13 cellular contexts compared by ENCODE assay signal in the genomic region with DNA sequence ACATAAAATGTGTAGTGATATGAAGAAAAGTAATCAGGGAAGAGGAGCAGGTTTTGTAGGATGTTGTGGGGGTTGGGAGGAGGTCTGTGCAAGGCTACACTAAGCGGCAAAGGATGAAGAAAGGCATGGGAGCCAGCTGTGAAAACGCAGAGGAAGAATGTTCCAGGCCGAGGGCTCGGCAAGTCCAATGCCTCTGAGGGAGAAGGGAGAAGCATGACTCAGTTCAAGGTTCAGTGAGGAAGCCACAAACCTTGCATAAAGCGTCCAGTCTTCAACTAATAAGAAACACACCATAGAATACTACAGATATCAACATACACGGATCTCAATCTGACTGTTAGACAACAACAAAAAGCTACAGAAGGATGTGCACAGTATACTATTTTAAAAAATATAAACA. TPM values are rescaled to one million over a fixed set of nuclear protein-coding genes. Genes with fewer than 3 reads are reported as not detected.
A peak's percentile ranks its signal among the peaks of the same experiment; 100 is the strongest.
DNase-seq lines count a peak whose midpoint lies in the region; ATAC-seq and TF ChIP-seq lines count a peak whose summit lies in the region.
"Had no signal": no experiment of that assay in that cellular context is flagged by ENCODE, and none has a peak within 500 bp of the region (broad histone marks: within the 10 kb centered on the region; RNA-seq: fewer than 3 reads in every experiment).

No MANE protein-coding gene starts in this region.

- peak; percentile 84 for DNase-seq in AG20443 (ENCODE audit: low spot score)
- DNase-seq in NOMO-1 treated with DMSO at 0.1 percent for 48 hours (lab: John Stamatoyannopoulos, UW; ENCODE audit: unreplicated experiment) = peak; percentile 45
- DNase-seq in fibroblast of mammary gland (ENCODE audit: low read depth) = peak; percentile 95
- peak; percentile 31 for DNase-seq in mucosa of gallbladder (ENCODE audit: low spot score)
- no peak for DNase-seq in NCI-H82 (lab: John Stamatoyannopoulos, UW)
- no peak for DNase-seq in T-helper 1 cell
- DNase-seq: activated effector memory CD4-positive, alpha-beta T cell treated with Interleukin-2 at 50 U/mL for 16 hours; endodermal cell; stimulated activated naive B cell treated with anti-CD40 and anti-IgM and Interleukin-4, amounts not matched to agents 10 μg/mL and 1 μg/mL and 100 μg/mL, for 72 hours had no signal

- TF ChIP-seq CTCF in fibroblast of mammary gland (conservative IDR thresholded peaks at IDR 0.05; ENCODE audit: control insufficient read depth, insufficient read depth, low read depth, low read length) = no peak

- ATAC-seq in GM18519 (IDR thresholded peaks at IDR 0.05; ENCODE audit: low FRiP score, unreplicated experiment) = no peak
- ATAC-seq in GM18873 (IDR thresholded peaks at IDR 0.05; ENCODE audit: low FRiP score, unreplicated experiment) = no peak
- ATAC-seq: GM12878; stimulated activated naive B cell treated with anti-CD40 and anti-IgM and Interleukin-4, amounts not matched to agents 10 μg/mL and 1 μg/mL and 100 μg/mL, for 72 hours had no signal

- no peak overlapping the region for H3K4me3 ChIP-seq in fibroblast of mammary gland (ENCODE audit: control insufficient read depth, low read depth, low read length)
- H3K4me3 ChIP-seq: GM12878, skin epidermis had no signal

RNA-seq across cellular contexts. Expression of a gene that starts 16.2 kb away (rescaled TPM):
- total RNA-seq in mucosa of gallbladder = 34.0 TPM

Comparison
In these comparisons a context has a peak if more than half of its experiments do, and no peak if none do; other contexts are left out.
1. DNase-seq: peak in AG20443 (single experiment), NOMO-1 treated with DMSO at 0.1 percent for 48 hours (single experiment), fibroblast of mammary gland (single experiment) and mucosa of gallbladder (single experiment); none in NCI-H82 (single experiment) and T-helper 1 cell (0 of 5).